20 cellular contexts compared by ENCODE assay signal in the genomic region with DNA sequence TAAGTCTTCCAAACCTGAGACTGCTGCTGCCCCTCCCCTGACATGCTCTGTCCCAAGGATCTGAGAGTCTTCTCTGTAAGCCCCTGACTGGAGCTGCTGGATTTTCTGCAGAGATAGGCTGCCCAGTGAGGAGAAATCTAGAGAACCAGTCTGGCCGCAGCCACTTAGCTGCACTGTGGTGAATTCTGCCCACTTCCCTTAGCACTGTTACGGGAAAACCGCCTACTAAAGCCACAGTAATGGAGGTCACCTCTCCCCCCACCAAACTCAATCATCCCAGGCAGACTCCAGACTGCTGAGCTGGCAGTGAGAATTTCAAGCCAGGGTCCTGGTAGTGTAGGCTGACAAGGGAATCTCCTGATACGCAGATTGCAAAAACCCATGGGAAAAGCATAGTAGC.
DNase-seq lines count a peak whose midpoint lies in the region; ATAC-seq and TF ChIP-seq lines count a peak whose summit lies in the region.
"Had no signal": no experiment of that assay in that cellular context is flagged by ENCODE, and none has a peak within 500 bp of the region (broad histone marks: within the 10 kb centered on the region; RNA-seq: fewer than 3 reads in every experiment).

No MANE protein-coding gene starts in this region.

- H3K4me3 Mint-ChIP-seq in activated CD8-positive, alpha-beta memory T cell treated with anti-CD3 and anti-CD28 coated beads, Interleukin-2, amount 10 ng/mL, durations not matched to agents 7 days and 5 days, result no peak overlapping the region
- no peak overlapping the region for H3K4me3 Mint-ChIP-seq in stimulated activated naive CD8-positive, alpha-beta T cell treated with anti-CD3 and anti-CD28 coated beads, Interleukin-15, amount 100 ng/mL, for 72 hours
- H3K4me3 Mint-ChIP-seq: activated naive CD8-positive, alpha-beta T cell treated with anti-CD3 and anti-CD28 coated beads, Interleukin-2, amount 50 U/mL, for 24 hours; activated T-cell treated with anti-CD3 and anti-CD28 coated beads, Interleukin-2, amount 50 U/mL, for 72 hours had no signal

- H3K4me1 ChIP-seq in heart left ventricle, result no peaks in the 10 kb centered on the region
- H3K4me1 ChIP-seq: BLaER1 treated with 17β-estradiol and CSF1 and Interleukin-3, amounts not matched to agents 10 nM and 100 nM; breast epithelium; gastrocnemius medialis; right lobe of liver had no signal

- ATAC-seq in activated CD8-positive, alpha-beta memory T cell treated with anti-CD3 and anti-CD28 coated beads, Interleukin-2, amount 10 ng/mL, durations not matched to agents 7 days and 5 days, result peak; percentile 47
- ATAC-seq in HG02981 (IDR thresholded peaks at IDR 0.05; ENCODE audit: unreplicated experiment), result peak; percentile 80
- peak; percentile 82 for ATAC-seq in HG03571 (IDR thresholded peaks at IDR 0.05; ENCODE audit: unreplicated experiment)
- peak; percentile 68 for ATAC-seq in stimulated activated naive CD8-positive, alpha-beta T cell treated with anti-CD3 and anti-CD28 coated beads, Interleukin-15, amount 100 ng/mL, for 72 hours
- no peak for ATAC-seq in heart left ventricle
- ATAC-seq in HG03342 (IDR thresholded peaks at IDR 0.05; ENCODE audit: unreplicated experiment), result no peak
- ATAC-seq: activated naive CD8-positive, alpha-beta T cell treated with anti-CD3 and anti-CD28 coated beads, Interleukin-2, amount 50 U/mL, for 24 hours; gastrocnemius medialis; right lobe of liver; SK-N-SH treated with all-trans-retinoic acid at 6 μM for 48 hours had no signal

- no peaks in the 10 kb centered on the region for H3K9me3 ChIP-seq in heart left ventricle
- H3K9me3 ChIP-seq: BLaER1 treated with 17β-estradiol and CSF1 and Interleukin-3, amounts not matched to agents 10 nM and 100 nM; breast epithelium; gastrocnemius medialis; right lobe of liver had no signal

- no peak overlapping the region for H3K27ac Mint-ChIP-seq in activated CD8-positive, alpha-beta memory T cell treated with anti-CD3 and anti-CD28 coated beads, Interleukin-2, amount 10 ng/mL, durations not matched to agents 7 days and 5 days
- H3K27ac Mint-ChIP-seq in stimulated activated naive CD8-positive, alpha-beta T cell treated with anti-CD3 and anti-CD28 coated beads, Interleukin-15, amount 100 ng/mL, for 72 hours, result no peak overlapping the region
- H3K27ac Mint-ChIP-seq: activated naive CD8-positive, alpha-beta T cell treated with anti-CD3 and anti-CD28 coated beads, Interleukin-2, amount 50 U/mL, for 24 hours had no signal

- CTCF ChIA-PET in activated CD8-positive, alpha-beta memory T cell treated with anti-CD3 and anti-CD28 coated beads, Interleukin-2, amount 10 ng/mL, durations not matched to agents 7 days and 5 days (lab: Charles Lee), result interaction anchor here (1.4 kb wide), 1 partner anchor 217 kb away, joined by 4 read pairs; no protein-coding TSS in a partner anchor

- H3K27me3 ChIP-seq in heart left ventricle, result no peaks in the 10 kb centered on the region
- H3K27me3 ChIP-seq: BLaER1 treated with 17β-estradiol and CSF1 and Interleukin-3, amounts not matched to agents 10 nM and 100 nM; breast epithelium; gastrocnemius medialis; right lobe of liver had no signal

- H3K9me3 Mint-ChIP-seq in activated CD8-positive, alpha-beta memory T cell treated with anti-CD3 and anti-CD28 coated beads, Interleukin-2, amount 10 ng/mL, durations not matched to agents 7 days and 5 days (ENCODE audit: low read depth), result no peaks in the 10 kb centered on the region
- H3K9me3 Mint-ChIP-seq in stimulated activated naive CD8-positive, alpha-beta T cell treated with anti-CD3 and anti-CD28 coated beads, Interleukin-15, amount 100 ng/mL, for 72 hours, result no peaks in the 10 kb centered on the region
- H3K9me3 Mint-ChIP-seq: activated naive CD8-positive, alpha-beta T cell treated with anti-CD3 and anti-CD28 coated beads, Interleukin-2, amount 50 U/mL, for 24 hours; activated T-cell treated with anti-CD3 and anti-CD28 coated beads, Interleukin-2, amount 50 U/mL, for 72 hours had no signal

- no peak for TF ChIP-seq POLR2A in heart left ventricle (IDR thresholded peaks at IDR 0.05)

- H3K4me1 Mint-ChIP-seq in activated CD8-positive, alpha-beta memory T cell treated with anti-CD3 and anti-CD28 coated beads, Interleukin-2, amount 10 ng/mL, durations not matched to agents 7 days and 5 days, result peaks cover 20% of the 10 kb centered on the region
- H3K4me1 Mint-ChIP-seq in stimulated activated naive CD8-positive, alpha-beta T cell treated with anti-CD3 and anti-CD28 coated beads, Interleukin-15, amount 100 ng/mL, for 72 hours, result no peaks in the 10 kb centered on the region
- H3K4me1 Mint-ChIP-seq: activated naive CD8-positive, alpha-beta T cell treated with anti-CD3 and anti-CD28 coated beads, Interleukin-2, amount 50 U/mL, for 24 hours had no signal

- H3K27me3 Mint-ChIP-seq in activated CD8-positive, alpha-beta memory T cell treated with anti-CD3 and anti-CD28 coated beads, Interleukin-2, amount 10 ng/mL, durations not matched to agents 7 days and 5 days, result peaks cover 12% of the 10 kb centered on the region
- H3K27me3 Mint-ChIP-seq in stimulated activated naive CD8-positive, alpha-beta T cell treated with anti-CD3 and anti-CD28 coated beads, Interleukin-15, amount 100 ng/mL, for 72 hours, result no peaks in the 10 kb centered on the region
- H3K27me3 Mint-ChIP-seq: activated naive CD8-positive, alpha-beta T cell treated with anti-CD3 and anti-CD28 coated beads, Interleukin-2, amount 50 U/mL, for 24 hours had no signal

- no peak overlapping the region for H3K27ac ChIP-seq in heart left ventricle
- H3K27ac ChIP-seq: BLaER1 treated with 17β-estradiol and CSF1 and Interleukin-3, amounts not matched to agents 10 nM and 100 nM; breast epithelium; epithelial cell of prostate; gastrocnemius medialis; right lobe of liver had no signal

- H3K36me3 ChIP-seq in heart left ventricle, result no peaks in the 10 kb centered on the region
- H3K36me3 ChIP-seq: BLaER1 treated with 17β-estradiol and CSF1 and Interleukin-3, amounts not matched to agents 10 nM and 100 nM; breast epithelium; gastrocnemius medialis; right lobe of liver had no signal

- no peak overlapping the region for H3K4me3 ChIP-seq in heart left ventricle
- H3K4me3 ChIP-seq: BLaER1 treated with 17β-estradiol and CSF1 and Interleukin-3, amounts not matched to agents 10 nM and 100 nM; breast epithelium; gastrocnemius medialis; right lobe of liver had no signal

- H3K36me3 Mint-ChIP-seq in activated CD8-positive, alpha-beta memory T cell treated with anti-CD3 and anti-CD28 coated beads, Interleukin-2, amount 10 ng/mL, durations not matched to agents 7 days and 5 days, result no peaks in the 10 kb centered on the region

- peak; percentile 54 for DNase-seq in activated CD8-positive, alpha-beta memory T cell treated with anti-CD3 and anti-CD28 coated beads, Interleukin-2, amount 10 ng/mL, durations not matched to agents 7 days and 5 days
- no peak for DNase-seq in activated CD8-positive, alpha-beta memory T cell treated with anti-CD3 and anti-CD28 coated beads, Interleukin-2, amount 50 U/mL, for 48 hours
- DNase-seq in stimulated activated naive CD8-positive, alpha-beta T cell treated with anti-CD3 and anti-CD28 coated beads, Interleukin-15, amount 100 ng/mL, for 72 hours, result no peak
- DNase-seq in cerebellar nuclear complex (lab: John Stamatoyannopoulos, UW) (no peak), heart left ventricle (no peak)
- DNase-seq: activated naive CD8-positive, alpha-beta T cell treated with anti-CD3 and anti-CD28 coated beads, Interleukin-2, amount 50 U/mL, for 24 hours; gastrocnemius medialis; GF-D8; Karpas-422; NCI-H1105 treated with DMSO at 0.1 percent for 48 hours; NCI-H82; right lobe of liver had no signal

- intact Hi-C loops in heart left ventricle (cut with DNase I), result no loop called here

- TF ChIP-seq CTCF in heart left ventricle (IDR thresholded peaks at IDR 0.05), result no peak

- WGBS in heart left ventricle, 4 donors, result 38 to 41% methylated on average over 4 of the region's 4 CpGs; no CpG with 5 or more reads in 2 of the 4 donors

Comparison
In these comparisons a context has a peak if more than half of its experiments do, and no peak if none do; other contexts are left out.
1. ATAC-seq: peak in activated CD8-positive, alpha-beta memory T cell treated with anti-CD3 and anti-CD28 coated beads, Interleukin-2, amount 10 ng/mL, durations not matched to agents 7 days and 5 days (single experiment), HG02981 (single experiment), HG03571 (single experiment) and stimulated activated naive CD8-positive, alpha-beta T cell treated with anti-CD3 and anti-CD28 coated beads, Interleukin-15, amount 100 ng/mL, for 72 hours (single experiment); none in heart left ventricle (0 of 4) and HG03342 (single experiment).